19 cellular contexts compared by ENCODE assay signal in the genomic region with DNA sequence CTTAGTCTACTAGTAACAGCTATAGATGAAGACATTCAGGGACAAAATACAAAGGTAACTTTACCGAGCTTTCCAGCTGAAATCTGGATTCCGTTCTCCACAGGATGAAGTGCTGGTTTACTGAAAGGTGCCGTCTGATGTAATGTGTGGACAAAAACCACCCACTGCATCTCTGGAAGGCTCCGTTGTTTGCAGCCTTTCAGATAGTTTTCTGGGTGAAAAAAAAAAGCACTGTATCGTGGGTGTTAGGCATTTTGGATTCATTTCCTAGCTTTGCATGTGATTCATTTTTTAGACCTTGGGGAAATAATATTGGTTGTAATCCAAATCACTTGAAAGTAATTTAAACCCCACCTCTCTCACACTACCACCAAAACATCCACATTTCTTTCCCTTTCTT.
"Had no signal": no experiment of that assay in that cellular context is flagged by ENCODE, and none has a peak within 500 bp of the region (broad histone marks: within the 10 kb centered on the region; RNA-seq: fewer than 3 reads in every experiment).

No MANE protein-coding gene starts in this region.

- H3K27ac Mint-ChIP-seq: dendritic cell treated with granulocyte-macrophage colony-stimulating factor and Interleukin-4, amounts not matched to agents 40 ng/mL and 50 ng/mL, for 4 days; naive thymus-derived CD8-positive, alpha-beta T cell; stimulated activated memory B cell treated with anti-CD40 and anti-IgM and Interleukin-4, amounts not matched to agents 10 μg/mL and 1 μg/mL and 100 μg/mL, for 72 hours; stimulated activated naive CD8-positive, alpha-beta T cell treated with anti-CD3 and anti-CD28 coated beads, Interleukin-15, amount 100 ng/mL, for 72 hours had no signal

- H3K4me1 ChIP-seq: upper lobe of right lung had no signal

- H3K4me3 ChIP-seq: ovary, testis, tibial nerve, upper lobe of right lung had no signal

- H3K4me3 Mint-ChIP-seq: central memory CD8-positive, alpha-beta T cell; dendritic cell treated with granulocyte-macrophage colony-stimulating factor and Interleukin-4, amounts not matched to agents 40 ng/mL and 50 ng/mL, for 4 days; naive thymus-derived CD8-positive, alpha-beta T cell; stimulated activated memory B cell treated with anti-CD40 and anti-IgM and Interleukin-4, amounts not matched to agents 10 μg/mL and 1 μg/mL and 100 μg/mL, for 72 hours; stimulated activated naive CD8-positive, alpha-beta T cell treated with anti-CD3 and anti-CD28 coated beads, Interleukin-15, amount 100 ng/mL, for 72 hours had no signal

- H3K27me3 Mint-ChIP-seq: dendritic cell treated with granulocyte-macrophage colony-stimulating factor and Interleukin-4, amounts not matched to agents 40 ng/mL and 50 ng/mL, for 4 days; stimulated activated memory B cell treated with anti-CD40 and anti-IgM and Interleukin-4, amounts not matched to agents 10 μg/mL and 1 μg/mL and 100 μg/mL, for 72 hours; stimulated activated naive CD8-positive, alpha-beta T cell treated with anti-CD3 and anti-CD28 coated beads, Interleukin-15, amount 100 ng/mL, for 72 hours had no signal

- H3K36me3 ChIP-seq: neutrophil, ovary, upper lobe of right lung had no signal

- H3K9me3 ChIP-seq: neutrophil, ovary, testis, upper lobe of right lung had no signal

- H3K4me1 Mint-ChIP-seq: central memory CD8-positive, alpha-beta T cell had no signal

- H3K27me3 ChIP-seq: ovary, testis, tibial nerve, upper lobe of right lung had no signal

- H3K27ac ChIP-seq: neutrophil, ovary, upper lobe of right lung had no signal

- ATAC-seq: left colon; left ventricle myocardium superior; naive thymus-derived CD8-positive, alpha-beta T cell; right cardiac atrium; stimulated activated memory B cell treated with anti-CD40 and anti-IgM and Interleukin-4, amounts not matched to agents 10 μg/mL and 1 μg/mL and 100 μg/mL, for 72 hours; stimulated activated naive CD8-positive, alpha-beta T cell treated with anti-CD3 and anti-CD28 coated beads, Interleukin-15, amount 100 ng/mL, for 72 hours; upper lobe of right lung had no signal

- DNase-seq: effector CD8-positive, alpha-beta T cell; foreskin melanocyte; head of caudate nucleus; hippocampal formation; left colon; left ventricle myocardium superior; naive thymus-derived CD8-positive, alpha-beta T cell; ovary; right cardiac atrium; stimulated activated CD4-positive, alpha-beta T cell treated with anti-CD3 and anti-CD28 coated beads, Interleukin-4, amount 100 ng/mL, for 1 hour; stimulated activated CD8-positive, alpha-beta memory T cell treated with anti-CD3 and anti-CD28 coated beads, Interleukin-4, amount 100 ng/mL, for 48 hours; stimulated activated naive CD8-positive, alpha-beta T cell treated with anti-CD3 and anti-CD28 coated beads, Interleukin-15, amount 100 ng/mL, for 72 hours; testis; upper lobe of right lung had no signal
